8 cellular contexts compared by ENCODE assay signal in the genomic region with DNA sequence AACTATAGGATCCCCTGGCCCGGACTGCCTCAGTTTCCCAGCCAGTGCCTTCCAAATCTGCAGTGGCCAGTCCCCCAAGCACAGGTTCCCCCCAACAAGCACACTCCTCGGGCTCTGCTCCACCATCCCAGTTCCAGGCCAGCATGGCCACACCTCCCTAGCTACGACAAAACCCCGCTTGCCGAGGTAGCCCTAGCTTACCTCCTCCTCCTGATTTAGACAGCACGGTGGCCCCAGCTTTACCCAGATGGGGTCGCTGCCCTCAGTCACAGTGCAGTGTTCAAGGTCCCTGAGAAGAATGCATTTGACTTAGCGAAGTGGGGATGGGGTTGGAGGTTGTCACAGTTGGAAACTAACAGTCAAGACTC. TPM values are rescaled to one million over a fixed set of nuclear protein-coding genes. Genes with fewer than 3 reads are reported as not detected.
DNase-seq lines count a peak whose midpoint lies in the region; TF ChIP-seq lines count a peak whose summit lies in the region.

No MANE protein-coding gene starts in this region.

- H3K27ac ChIP-seq in mammary epithelial cell (ENCODE audit: insufficient read depth, low read depth, low read length) (no peak overlapping the region), mesodermal cell (ENCODE audit: low read depth, low read length, severe bottlenecking) (no peak overlapping the region), uterus (peak overlapping the region; percentile 60 to 95)

- dilution Hi-C loops in mammary epithelial cell (cut with HindIII; ENCODE audit: low sequenced_read_pairs) = no loop called here

- H3K9ac ChIP-seq in mammary epithelial cell (ENCODE audit: insufficient read depth, low read length) = no peak overlapping the region

- H3K36me3 ChIP-seq in mammary epithelial cell (ENCODE audit: insufficient read depth, low read length) (no peaks in the 10 kb centered on the region), mesodermal cell (ENCODE audit: control insufficient read depth, insufficient read depth, low read length) (no peaks in the 10 kb centered on the region), uterus (no peaks in the 10 kb centered on the region)

- peak overlapping the region; percentile 50 for H2AFZ ChIP-seq in mammary epithelial cell (ENCODE audit: low read depth, low read length)

- no peak for TF ChIP-seq CTCF in mammary epithelial cell (conservative IDR thresholded peaks at IDR 0.05 in 1 of 2, IDR thresholded peaks at IDR 0.05 in 1 of 2; ENCODE audit: extremely low read depth in 1 of 2, insufficient read depth in 1 of 2, low read depth in 1 of 2, low read length in 2 of 2)
- TF ChIP-seq CTCF in uterus (IDR thresholded peaks at IDR 0.05) = no peak

- H3K27me3 ChIP-seq in mammary epithelial cell (ENCODE audit: insufficient read depth, low read length) (peaks cover 11% of the 10 kb centered on the region), uterus (no peaks in the 10 kb centered on the region)

- H3K4me3 ChIP-seq in mammary epithelial cell (replicated peaks in 1 of 3; ENCODE audit: insufficient read depth in 1 of 3, low read depth in 2 of 3, low read length in 3 of 3) (no peak overlapping the region), mesodermal cell (ENCODE audit: extremely low read depth, insufficient read depth, low read length, poor library complexity, severe bottlenecking) (peak overlapping the region; percentile 54), uterus (peak overlapping the region; percentile 40 to 77)

- no peaks in the 10 kb centered on the region for H3K79me2 ChIP-seq in mammary epithelial cell (ENCODE audit: insufficient read depth, low read length)

- in situ Hi-C loops in mammary epithelial cell (cut with MboI; ENCODE audit: low sequenced_read_pairs in 2 of 2) = no loop called here

- 50% methylated on average over 8 of the region's 8 CpGs for WGBS in mammary epithelial cell (ENCODE audit: low coverage, missing lambda C conversion rate)
- WGBS in mesodermal cell (ENCODE audit: insufficient coverage in 2 of 2), 2 experiments = 46 to 60% methylated on average over 5 to 6 of the region's 8 CpGs

- H3K9me3 ChIP-seq in mammary epithelial cell (replicated peaks; ENCODE audit: insufficient read depth, low read length) = no peaks in the 10 kb centered on the region
- H3K9me3 ChIP-seq in mesodermal cell (ENCODE audit: control insufficient read depth, low read length) = no peaks in the 10 kb centered on the region
- no peaks in the 10 kb centered on the region for H3K9me3 ChIP-seq in uterus

- CTCF ChIA-PET in mammary epithelial cell (lab: Charles Lee; ENCODE audit: low non-redundant PET) = no interaction called here

- H3K4me1 ChIP-seq in mammary epithelial cell (ENCODE audit: insufficient read depth, low read length) (peaks cover 12% of the 10 kb centered on the region), mesodermal cell (ENCODE audit: control insufficient read depth, insufficient read depth, low read length, poor library complexity, severe bottlenecking) (no peaks in the 10 kb centered on the region), uterus (peaks cover 0 to 7% of the 10 kb centered on the region in 2 donors)

- intact Hi-C loops in mammary epithelial cell (cut with micrococcal nuclease) (no loop called here), uterus (cut with DNase I; ENCODE audit: low total_unique reads) (no loop called here)

- peak; percentile 12 for DNase-seq in stimulated activated CD4-positive, alpha-beta T cell treated with anti-CD3 and anti-CD28 coated beads, Interleukin-4, amount 100 ng/mL, for 1 hour
- DNase-seq in stimulated activated CD4-positive, alpha-beta T cell treated with anti-CD3 and anti-CD28 coated beads, Interleukin-15, amount 100 ng/mL, for 24 hours = no peak
- DNase-seq in mammary epithelial cell = no peak
- DNase-seq in uterus = peak in 1 of 2 donors; percentile 34
- DNase-seq in amniotic stem cell (lab: John Stamatoyannopoulos, UW) = no peak
- DNase-seq in SIG-M5 (lab: John Stamatoyannopoulos, UW) = no peak
- DNase-seq in NCI-H2029 (lab: John Stamatoyannopoulos, UW) = no peak

- BruUV-seq in mammary epithelial cell (replicated peaks; lab: Mats Ljungman, UMichigan) = no TSS peak

- peak overlapping the region; percentile 100 for H3K4me2 ChIP-seq in mammary epithelial cell (ENCODE audit: insufficient read depth, low read depth, low read length)

- TF ChIP-seq POLR2A in uterus (IDR thresholded peaks at IDR 0.05) = no peak

- H4K20me1 ChIP-seq in mammary epithelial cell (ENCODE audit: insufficient read depth, low read length) = no peaks in the 10 kb centered on the region

RNA-seq across cellular contexts. Expression of gene GARNL3, which starts 40.8 kb away (rescaled TPM):
- total RNA-seq in mammary epithelial cell = 1 to 10 TPM; 2.3 to 2.8 TPM
- polyA plus RNA-seq in mammary epithelial cell = 0.26 TPM
- 4.4 TPM for polyA minus RNA-seq in mammary epithelial cell
- polyA plus RNA-seq in mesodermal cell (2013, experiment 1 of 2) = 6.0 TPM
- 4.0 TPM for polyA plus RNA-seq in mesodermal cell (2013, experiment 2 of 2)
- total RNA-seq in uterus = 10 to 100 TPM in 3 of 4 donors, 1 to 10 TPM in 1; 9.7 to 79.7 (median 72.0) TPM

Comparison
In these comparisons a context has a peak if more than half of its experiments do, and no peak if none do; other contexts are left out.
1. H3K27ac ChIP-seq: peak in uterus (2 of 2); none in mammary epithelial cell (single experiment) and mesodermal cell (single experiment).
2. H3K4me3 ChIP-seq: peak in mesodermal cell (single experiment) and uterus (2 of 2); none in mammary epithelial cell (0 of 3).